In genomic region chr6:3515669-3516068, GRCh38 we compare ENCODE assay signal across 28 cellular contexts.
"Had no signal": no experiment of that assay in that cellular context is flagged by ENCODE, and none has a peak within 500 bp of the region (broad histone marks: within the 10 kb centered on the region; RNA-seq: fewer than 3 reads in every experiment).

No MANE protein-coding gene starts in this region.

- ATAC-seq: natural killer cell; psoas muscle; right cardiac atrium; sciatic nerve; stimulated activated memory B cell treated with anti-CD40 and anti-IgM and Interleukin-4, amounts not matched to agents 10 μg/mL and 1 μg/mL and 100 μg/mL, for 72 hours; stimulated activated naive CD8-positive, alpha-beta T cell treated with anti-CD3 and anti-CD28 coated beads, Interleukin-15, amount 100 ng/mL, for 72 hours; stimulated activated naive CD8-positive, alpha-beta T cell treated with anti-CD3 and anti-CD28 coated beads, Interleukin-15, Interleukin-2, amounts not matched to agents 100 U/mL and 50 U/mL, for 24 hours; upper lobe of right lung had no signal

- H3K27ac ChIP-seq: neural progenitor cell, ovary, parathyroid adenoma, psoas muscle, skin epidermis, spleen, suprapubic skin, testis, tibial artery, transverse colon, upper lobe of right lung, uterus had no signal

- H3K4me2 ChIP-seq: neural progenitor cell, smooth muscle cell had no signal

- H3K9me3 ChIP-seq: ovary, psoas muscle, spleen, suprapubic skin, testis, tibial artery, transverse colon, upper lobe of right lung, uterus had no signal

- DNase-seq: natural killer cell; occipital lobe; ovary; posterior cingulate gyrus; psoas muscle; right cardiac atrium; spleen; stimulated activated CD4-positive, alpha-beta T cell treated with anti-CD3 and anti-CD28 coated beads, Interleukin-12 subunit alpha, Interleukin-12 subunit beta, amount 100 ng/mL, for 4 hours; stimulated activated CD4-positive, alpha-beta T cell treated with anti-CD3 and anti-CD28 coated beads, Interleukin-1b, Interleukin-23, amount 100 ng/mL, for 48 hours; stimulated activated CD4-positive, alpha-beta T cell treated with anti-CD3 and anti-CD28 coated beads, Interleukin-4, amount 100 ng/mL, for 1 hour; stimulated activated CD4-positive, alpha-beta T cell treated with anti-CD3 and anti-CD28 coated beads, Interleukin-4, amount 100 ng/mL, for 4 hours; stimulated activated CD8-positive, alpha-beta memory T cell treated with anti-CD3 and anti-CD28 coated beads, Interleukin-4, amount 100 ng/mL, for 48 hours; stimulated activated naive CD4-positive, alpha-beta T cell; stimulated activated naive CD8-positive, alpha-beta T cell treated with anti-CD3 and anti-CD28 coated beads, Interleukin-15, amount 100 ng/mL, for 72 hours; stimulated activated naive CD8-positive, alpha-beta T cell treated with anti-CD3 and anti-CD28 coated beads, Interleukin-15, Interleukin-2, amounts not matched to agents 100 U/mL and 50 U/mL, for 24 hours; substantia nigra; testis; tibial artery; transverse colon; upper lobe of right lung; uterus had no signal

- H3K4me1 ChIP-seq: psoas muscle, spleen, testis, upper lobe of right lung, uterus had no signal

- H3K4me3 ChIP-seq: neural progenitor cell, ovary, psoas muscle, skin epidermis, smooth muscle cell, spleen, suprapubic skin, testis, tibial artery, transverse colon, upper lobe of right lung, uterus had no signal

- H2AFZ ChIP-seq: neural progenitor cell, parathyroid adenoma had no signal

- H3K79me2 ChIP-seq: parathyroid adenoma had no signal

- H3K9ac ChIP-seq: neural progenitor cell, parathyroid adenoma had no signal

- H3K36me3 ChIP-seq: neural progenitor cell, ovary, spleen, suprapubic skin, tibial artery, transverse colon, upper lobe of right lung, uterus had no signal

- H3K27me3 ChIP-seq: neural progenitor cell, ovary, suprapubic skin, testis, tibial artery, transverse colon, upper lobe of right lung, uterus had no signal
